Comparison of ENCODE assay signal across 18 cellular contexts in genomic region chr15:38274135-38274534, GRCh38.
"Had no signal": no experiment of that assay in that cellular context is flagged by ENCODE, and none has a peak within 500 bp of the region (broad histone marks: within the 10 kb centered on the region; RNA-seq: fewer than 3 reads in every experiment).

No MANE protein-coding gene starts in this region.

- H3K4me1 ChIP-seq: neural progenitor cell, right lobe of liver had no signal

- H3K27me3 ChIP-seq: ascending aorta, hepatocyte, neural progenitor cell, right lobe of liver, suprapubic skin, vagina had no signal

- ATAC-seq: activated CD4-positive, CD25-positive, alpha-beta regulatory T cell treated with anti-CD3 and anti-CD28 coated beads, Interleukin-2, amount 50 U/mL, for 24 hours; activated CD8-positive, alpha-beta T cell treated with anti-CD3 and anti-CD28 coated beads, Interleukin-2, amount 10 ng/mL, durations not matched to agents 7 days and 5 days; right lobe of liver; stimulated activated naive CD8-positive, alpha-beta T cell treated with anti-CD3 and anti-CD28 coated beads, Interleukin-15, amount 100 ng/mL, for 72 hours had no signal

- H3K4me2 ChIP-seq: hepatocyte, neural progenitor cell had no signal

- H3K9me3 ChIP-seq: ascending aorta, right lobe of liver, suprapubic skin, vagina had no signal

- DNase-seq: activated CD4-positive, alpha-beta T cell treated with anti-CD3 and anti-CD28 coated beads, Interleukin-2, amount 10 ng/mL, durations not matched to agents 7 days and 5 days; activated CD8-positive, alpha-beta T cell treated with anti-CD3 and anti-CD28 coated beads, Interleukin-2, amount 10 ng/mL, durations not matched to agents 7 days and 5 days; activated T-cell treated with anti-CD3 and anti-CD28 coated beads, Interleukin-2, amount 50 U/mL, for 24 hours; dermis blood vessel endothelial cell; effector memory CD4-positive, alpha-beta T cell; naive B cell; right lobe of liver; small intestine; stimulated activated CD4-positive, alpha-beta T cell treated with anti-CD3 and anti-CD28 coated beads, Interleukin-15, amount 100 ng/mL, for 24 hours; stimulated activated CD4-positive, alpha-beta T cell treated with anti-CD3 and anti-CD28 coated beads, Interleukin-2, amount 100 ng/mL, for 48 hours; stimulated activated naive CD8-positive, alpha-beta T cell treated with anti-CD3 and anti-CD28 coated beads, Interleukin-15, amount 100 ng/mL, for 72 hours; trophoblast cell had no signal

- H2AFZ ChIP-seq: hepatocyte, neural progenitor cell had no signal

- H3K36me3 ChIP-seq: ascending aorta, right lobe of liver, suprapubic skin, vagina had no signal

- H3K27ac ChIP-seq: ascending aorta, hepatocyte, neural progenitor cell, right lobe of liver, suprapubic skin, vagina had no signal

- H3K4me3 ChIP-seq: ascending aorta, hepatocyte, neural progenitor cell, right lobe of liver, suprapubic skin, vagina had no signal
